Comparison of ENCODE assay signal across 8 cellular contexts in the genomic region with DNA sequence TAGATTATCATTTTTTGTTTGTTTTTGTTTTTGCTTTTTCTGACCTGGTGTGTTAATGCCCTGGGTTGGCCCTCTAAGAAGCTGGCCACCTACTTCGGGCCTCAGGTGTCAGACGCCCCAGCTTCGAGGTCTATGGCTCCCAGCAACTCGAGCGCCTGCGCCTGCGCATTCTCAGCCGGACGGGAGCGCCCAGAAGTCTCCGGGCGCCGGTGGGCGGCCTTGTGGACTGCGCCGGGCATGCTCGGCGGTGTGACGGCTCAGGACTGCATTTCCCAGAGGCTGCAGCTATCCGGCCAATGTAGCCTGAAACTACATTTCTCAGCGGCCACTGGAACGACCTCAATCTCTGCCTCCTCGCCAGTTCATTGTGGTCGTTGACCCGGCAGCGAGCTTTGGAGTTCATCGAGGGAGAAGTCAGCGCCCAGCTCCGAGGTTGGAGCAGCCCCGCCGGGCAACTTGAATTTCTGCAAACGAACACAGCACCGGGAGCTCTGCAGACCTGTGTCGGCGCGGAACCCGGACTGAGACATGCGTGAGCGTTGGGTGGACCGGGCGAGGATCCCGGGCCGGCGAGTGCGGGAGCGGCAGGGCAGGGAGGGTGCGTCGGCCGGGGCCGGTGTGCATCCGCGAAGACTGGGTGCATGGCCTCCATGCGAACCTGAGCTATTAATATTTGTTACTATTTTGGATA.
DNase-seq lines count a peak whose midpoint lies in the region; ATAC-seq and TF ChIP-seq lines count a peak whose summit lies in the region.

Gene ZNF30, plus strand, starts transcription at position 219 of the 691 bp plus-strand sequence. CDS start 3,045 bp downstream, outside the sequence.

- DNase-seq in AG09319 (ENCODE audit: extremely low read depth, low read depth) (peak; percentile 75), NCI-H82 treated with DMSO at 0.1 percent for 48 hours (lab: John Stamatoyannopoulos, UW; ENCODE audit: unreplicated experiment) (peak; percentile 81), epidermal melanocyte (ENCODE audit: insufficient read length, low spot score) (peak; percentile 93), midbrain (lab: John Stamatoyannopoulos, UW) (peak; percentile 94)
- DNase-seq in activated CD8-positive, alpha-beta memory T cell treated with anti-CD3 and anti-CD28 coated beads, Interleukin-2, amount 50 U/mL, for 48 hours = peak; percentile 91
- DNase-seq in stimulated activated CD8-positive, alpha-beta memory T cell treated with anti-CD3 and anti-CD28 coated beads, Interleukin-15, amount 100 ng/mL, for 48 hours (ENCODE audit: low read depth in 2 of 2) = peak; percentile 79 to 82

- ATAC-seq in GM19023 (IDR thresholded peaks at IDR 0.05; ENCODE audit: unreplicated experiment) (peak; percentile 94), HG03280 (IDR thresholded peaks at IDR 0.05; ENCODE audit: unreplicated experiment) (peak; percentile 95)

- TF ChIP-seq CTCF in AG09319 (IDR thresholded peaks at IDR 0.05; ENCODE audit: low read depth, low read length) = no peak

Comparison
In these comparisons a context has a peak if more than half of its experiments do, and no peak if none do; other contexts are left out.
1. Peak in every context shown above with its lines: DNase-seq and ATAC-seq.